In the genomic region with DNA sequence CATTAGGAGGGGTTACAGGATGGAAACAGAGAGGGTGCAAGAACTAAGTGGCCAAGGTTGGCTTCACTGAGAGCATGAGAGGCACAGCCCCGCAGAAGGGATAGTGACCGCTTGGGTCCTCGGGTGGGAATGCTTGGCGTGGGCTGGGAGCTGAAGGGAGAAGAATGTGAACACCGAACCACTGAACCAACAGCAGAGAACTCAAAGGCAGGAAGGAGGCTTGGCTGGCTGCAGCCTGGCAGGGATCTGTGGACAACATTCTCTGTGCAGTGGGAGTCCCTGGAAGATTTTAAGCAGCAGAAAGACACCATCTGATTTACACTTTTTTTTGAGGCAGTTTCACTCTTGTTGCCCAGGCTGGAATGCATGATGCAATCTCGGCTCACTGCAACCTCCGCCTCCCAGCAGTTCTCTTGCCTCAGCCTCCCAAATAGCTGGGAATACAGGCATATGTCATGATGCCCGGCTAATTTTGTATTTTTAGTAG, we compare ENCODE assay signal across 16 cellular contexts. TPM values are rescaled to one million over a fixed set of nuclear protein-coding genes. Genes with fewer than 3 reads are reported as not detected.
DNase-seq lines count a peak whose midpoint lies in the region; ATAC-seq and TF ChIP-seq lines count a peak whose summit lies in the region.
"Had no signal": no experiment of that assay in that cellular context is flagged by ENCODE, and none has a peak within 500 bp of the region (broad histone marks: within the 10 kb centered on the region; RNA-seq: fewer than 3 reads in every experiment).

No MANE protein-coding gene starts in this region.

- intact Hi-C loops in activated naive CD4-positive, alpha-beta T cell treated with anti-CD3 and anti-CD28 coated beads for 36 hours (cut with micrococcal nuclease): no loop called here
- intact Hi-C loops in mucosa of descending colon (cut with DNase I, micrococcal nuclease): no loop called here

- CTCF ChIA-PET in activated naive CD4-positive, alpha-beta T cell treated with anti-CD3 and anti-CD28 coated beads for 36 hours (lab: Charles Lee): no interaction called here

- no peak overlapping the region for H3K4me3 ChIP-seq in mucosa of descending colon
- H3K4me3 ChIP-seq: body of pancreas had no signal

- ATAC-seq in activated naive CD4-positive, alpha-beta T cell treated with anti-CD3 and anti-CD28 coated beads, Interleukin-2, amount 50 U/mL, for 72 hours: no peak
- ATAC-seq in GM19395 (IDR thresholded peaks at IDR 0.05; ENCODE audit: unreplicated experiment): no peak
- ATAC-seq in mucosa of descending colon: no peak
- ATAC-seq: body of pancreas had no signal

- no peaks in the 10 kb centered on the region for H3K9me3 Mint-ChIP-seq in activated naive CD4-positive, alpha-beta T cell treated with anti-CD3 and anti-CD28 coated beads for 36 hours
- H3K9me3 Mint-ChIP-seq in activated naive CD4-positive, alpha-beta T cell treated with anti-CD3 and anti-CD28 coated beads, Interleukin-2, amount 50 U/mL, for 72 hours: no peaks in the 10 kb centered on the region
- H3K9me3 Mint-ChIP-seq in brain: peaks cover 0 to 5% (median 0%) of the 10 kb centered on the region in 5 experiments

- no peak for TF ChIP-seq CTCF in brain (conservative IDR thresholded peaks at IDR 0.05)
- TF ChIP-seq CTCF in mucosa of descending colon (IDR thresholded peaks at IDR 0.05): no peak

- H3K36me3 Mint-ChIP-seq in activated naive CD4-positive, alpha-beta T cell treated with anti-CD3 and anti-CD28 coated beads for 36 hours (ENCODE audit: low read depth): no peaks in the 10 kb centered on the region
- no peaks in the 10 kb centered on the region for H3K36me3 Mint-ChIP-seq in activated naive CD4-positive, alpha-beta T cell treated with anti-CD3 and anti-CD28 coated beads, Interleukin-2, amount 50 U/mL, for 72 hours
- no peaks in the 10 kb centered on the region for H3K36me3 Mint-ChIP-seq in brain

- H3K36me3 ChIP-seq in mucosa of descending colon (ENCODE audit: low read depth): no peaks in the 10 kb centered on the region

- peak overlapping the region; percentile 3 for H3K27ac Mint-ChIP-seq in activated naive CD4-positive, alpha-beta T cell treated with anti-CD3 and anti-CD28 coated beads for 36 hours
- H3K27ac Mint-ChIP-seq in activated naive CD4-positive, alpha-beta T cell treated with anti-CD3 and anti-CD28 coated beads, Interleukin-2, amount 50 U/mL, for 72 hours: no peak overlapping the region
- H3K27ac Mint-ChIP-seq in brain: peak overlapping the region in 3 of 5 experiments; percentile 22 to 64 (median 30)

- H3K9me3 ChIP-seq in mucosa of descending colon: no peaks in the 10 kb centered on the region
- H3K9me3 ChIP-seq: body of pancreas had no signal

- H3K4me1 Mint-ChIP-seq in activated naive CD4-positive, alpha-beta T cell treated with anti-CD3 and anti-CD28 coated beads for 36 hours (ENCODE audit: low read depth): no peaks in the 10 kb centered on the region
- H3K4me1 Mint-ChIP-seq in brain: peaks cover 34% of the 10 kb centered on the region

- no peak overlapping the region for H3K4me3 Mint-ChIP-seq in activated naive CD4-positive, alpha-beta T cell treated with anti-CD3 and anti-CD28 coated beads for 36 hours
- no peak overlapping the region for H3K4me3 Mint-ChIP-seq in brain

- peaks cover 17% of the 10 kb centered on the region for H3K4me1 ChIP-seq in mucosa of descending colon (ENCODE audit: low read depth)

- H3K27me3 Mint-ChIP-seq in activated naive CD4-positive, alpha-beta T cell treated with anti-CD3 and anti-CD28 coated beads for 36 hours (ENCODE audit: low read depth): peaks cover 17% of the 10 kb centered on the region
- peaks cover 3% of the 10 kb centered on the region for H3K27me3 Mint-ChIP-seq in brain

- no peak for DNase-seq in activated naive CD4-positive, alpha-beta T cell treated with anti-CD3 and anti-CD28 coated beads for 36 hours
- DNase-seq in activated naive CD4-positive, alpha-beta T cell treated with anti-CD3 and anti-CD28 coated beads, Interleukin-2, amount 50 U/mL, for 72 hours (ENCODE audit: low spot score in 2 of 2): no peak
- DNase-seq in kidney glomerular epithelial cell (lab: John Stamatoyannopoulos, UW) (peak; percentile 79), mucosa of descending colon (no peak), NCI-H1105 (lab: John Stamatoyannopoulos, UW) (no peak)
- DNase-seq in activated effector memory CD4-positive, alpha-beta T cell treated with anti-CD3 and anti-CD28 coated beads, Interleukin-2, amount 50 U/mL, for 16 hours: no peak
- DNase-seq: activated CD8-positive, alpha-beta memory T cell treated with anti-CD3 and anti-CD28 coated beads for 24 hours; activated effector memory CD4-positive, alpha-beta T cell treated with Interleukin-2 at 50 U/mL for 16 hours; body of pancreas; effector CD8-positive, alpha-beta T cell; GF-D8; glutamatergic neuron; KG1; NCI-H1436 treated with DMSO at 0.1 percent for 48 hours had no signal

RNA-seq across cellular contexts. Expression of gene SOWAHC, which starts 33.9 kb away (rescaled TPM):
- under 1 TPM; 0.38 to 0.44 TPM for total RNA-seq in activated naive CD4-positive, alpha-beta T cell treated with anti-CD3 and anti-CD28 coated beads for 36 hours
- 1 to 10 TPM in 1 of 2 donors, under 1 TPM in 1; 0.34 to 1.0 TPM for total RNA-seq in activated naive CD4-positive, alpha-beta T cell treated with anti-CD3 and anti-CD28 coated beads, Interleukin-2, amount 50 U/mL, for 72 hours
- 3.0 TPM for polyA plus RNA-seq in brain (ENCODE audit: insufficient read depth, low read depth, low replicate concordance)
- total RNA-seq in mucosa of descending colon: 10 to 100 TPM; 30.2 to 44.0 (median 35.8) TPM

RNA-seq across cellular contexts. Expression of gene SEPTIN10, which starts 34.3 kb away (rescaled TPM):
- 1 to 10 TPM; 2.3 to 2.7 TPM for total RNA-seq in activated naive CD4-positive, alpha-beta T cell treated with anti-CD3 and anti-CD28 coated beads for 36 hours
- 1 to 10 TPM; 2.1 to 3.5 TPM for total RNA-seq in activated naive CD4-positive, alpha-beta T cell treated with anti-CD3 and anti-CD28 coated beads, Interleukin-2, amount 50 U/mL, for 72 hours
- 19.4 TPM for polyA plus RNA-seq in brain (ENCODE audit: insufficient read depth, low read depth, low replicate concordance)
- 100 to 1,000 TPM in 1 of 3 donors, 10 to 100 TPM in 2; 79.3 to 112 (median 84.1) TPM for total RNA-seq in mucosa of descending colon

Comparison
In these comparisons a context has a peak if more than half of its experiments do, and no peak if none do; other contexts are left out.
1. H3K27ac Mint-ChIP-seq: peak in activated naive CD4-positive, alpha-beta T cell treated with anti-CD3 and anti-CD28 coated beads for 36 hours (single experiment) and brain (3 of 5); none in activated naive CD4-positive, alpha-beta T cell treated with anti-CD3 and anti-CD28 coated beads, Interleukin-2, amount 50 U/mL, for 72 hours (0 of 2).
2. RNA of gene SOWAHC, which starts 33.9 kb away (total RNA-seq): 30.2 to 44.0 TPM in mucosa of descending colon; 0.34 to 1.0 TPM in activated naive CD4-positive, alpha-beta T cell treated with anti-CD3 and anti-CD28 coated beads, Interleukin-2, amount 50 U/mL, for 72 hours and 0.38 to 0.44 TPM in activated naive CD4-positive, alpha-beta T cell treated with anti-CD3 and anti-CD28 coated beads for 36 hours; every median in the first group is over 10 times any median in the second.
3. RNA of gene SEPTIN10, which starts 34.3 kb away (total RNA-seq): 79.3 to 112 TPM in mucosa of descending colon; 2.1 to 3.5 TPM in activated naive CD4-positive, alpha-beta T cell treated with anti-CD3 and anti-CD28 coated beads, Interleukin-2, amount 50 U/mL, for 72 hours and 2.3 to 2.7 TPM in activated naive CD4-positive, alpha-beta T cell treated with anti-CD3 and anti-CD28 coated beads for 36 hours; every median in the first group is over 10 times any median in the second.